Comparison of ENCODE assay signal across 1 cellular context in genomic region chr6:27608916-27609883, GRCh38.
TF ChIP-seq lines count a peak whose summit lies in the region.

No MANE protein-coding gene starts in this region.

TF ChIP-seq in K562, 482 proteins besides CTCF, POLR2A, EP300 and RAD21 (continued from another document):
- TF ChIP-seq, protein P1, sequence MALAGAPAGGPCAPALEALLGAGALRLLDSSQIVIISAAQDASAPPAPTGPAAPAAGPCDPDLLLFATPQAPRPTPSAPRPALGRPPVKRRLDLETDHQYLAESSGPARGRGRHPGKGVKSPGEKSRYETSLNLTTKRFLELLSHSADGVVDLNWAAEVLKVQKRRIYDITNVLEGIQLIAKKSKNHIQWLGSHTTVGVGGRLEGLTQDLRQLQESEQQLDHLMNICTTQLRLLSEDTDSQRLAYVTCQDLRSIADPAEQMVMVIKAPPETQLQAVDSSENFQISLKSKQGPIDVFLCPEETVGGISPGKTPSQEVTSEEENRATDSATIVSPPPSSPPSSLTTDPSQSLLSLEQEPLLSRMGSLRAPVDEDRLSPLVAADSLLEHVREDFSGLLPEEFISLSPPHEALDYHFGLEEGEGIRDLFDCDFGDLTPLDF (CRISPR knock-in tag; IDR thresholded peaks at IDR 0.05), result 0 out of 2 replicates have a peak, but pooled peaks have one; percentile 25
- TF ChIP-seq BDP1 (IDR thresholded peaks at IDR 0.05; ENCODE audit: insufficient read depth, insufficient read length), result peak; percentile 8
- TF ChIP-seq ZKSCAN8 (CRISPR knock-in tag; IDR thresholded peaks at IDR 0.05), result no peak
- no peak for TF ChIP-seq ZEB2 (IDR thresholded peaks at IDR 0.05)
- no peak for TF ChIP-seq SNRNP70 (optimal IDR thresholded peaks at IDR 0.05; ENCODE audit: low read depth, low read length)
- TF ChIP-seq, protein P2, sequence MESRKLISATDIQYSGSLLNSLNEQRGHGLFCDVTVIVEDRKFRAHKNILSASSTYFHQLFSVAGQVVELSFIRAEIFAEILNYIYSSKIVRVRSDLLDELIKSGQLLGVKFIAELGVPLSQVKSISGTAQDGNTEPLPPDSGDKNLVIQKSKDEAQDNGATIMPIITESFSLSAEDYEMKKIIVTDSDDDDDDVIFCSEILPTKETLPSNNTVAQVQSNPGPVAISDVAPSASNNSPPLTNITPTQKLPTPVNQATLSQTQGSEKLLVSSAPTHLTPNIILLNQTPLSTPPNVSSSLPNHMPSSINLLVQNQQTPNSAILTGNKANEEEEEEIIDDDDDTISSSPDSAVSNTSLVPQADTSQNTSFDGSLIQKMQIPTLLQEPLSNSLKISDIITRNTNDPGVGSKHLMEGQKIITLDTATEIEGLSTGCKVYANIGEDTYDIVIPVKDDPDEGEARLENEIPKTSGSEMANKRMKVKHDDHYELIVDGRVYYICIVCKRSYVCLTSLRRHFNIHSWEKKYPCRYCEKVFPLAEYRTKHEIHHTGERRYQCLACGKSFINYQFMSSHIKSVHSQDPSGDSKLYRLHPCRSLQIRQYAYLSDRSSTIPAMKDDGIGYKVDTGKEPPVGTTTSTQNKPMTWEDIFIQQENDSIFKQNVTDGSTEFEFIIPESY (CRISPR knock-in tag; IDR thresholded peaks at IDR 0.05), result 0 out of 2 replicates have a peak, but pooled peaks have one; percentile 53
- no peak for TF ChIP-seq PTTG1 (tag; IDR thresholded peaks at IDR 0.05; ENCODE audit: low read depth)
- no peak for TF ChIP-seq NFATC3 (IDR thresholded peaks at IDR 0.05)
- TF ChIP-seq RBM25 (IDR thresholded peaks at IDR 0.05; ENCODE audit: low read depth, low read length, severe bottlenecking), result no peak
- no peak for TF ChIP-seq PHB (CRISPR knock-in tag; IDR thresholded peaks at IDR 0.05)
- TF ChIP-seq ESRRB (CRISPR knock-in tag; IDR thresholded peaks at IDR 0.05; ENCODE audit: borderline replicate concordance), result no peak
- TF ChIP-seq, protein P3, sequence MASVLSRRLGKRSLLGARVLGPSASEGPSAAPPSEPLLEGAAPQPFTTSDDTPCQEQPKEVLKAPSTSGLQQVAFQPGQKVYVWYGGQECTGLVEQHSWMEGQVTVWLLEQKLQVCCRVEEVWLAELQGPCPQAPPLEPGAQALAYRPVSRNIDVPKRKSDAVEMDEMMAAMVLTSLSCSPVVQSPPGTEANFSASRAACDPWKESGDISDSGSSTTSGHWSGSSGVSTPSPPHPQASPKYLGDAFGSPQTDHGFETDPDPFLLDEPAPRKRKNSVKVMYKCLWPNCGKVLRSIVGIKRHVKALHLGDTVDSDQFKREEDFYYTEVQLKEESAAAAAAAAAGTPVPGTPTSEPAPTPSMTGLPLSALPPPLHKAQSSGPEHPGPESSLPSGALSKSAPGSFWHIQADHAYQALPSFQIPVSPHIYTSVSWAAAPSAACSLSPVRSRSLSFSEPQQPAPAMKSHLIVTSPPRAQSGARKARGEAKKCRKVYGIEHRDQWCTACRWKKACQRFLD (CRISPR knock-in tag; IDR thresholded peaks at IDR 0.05), result no peak
- peak; percentile 63 for TF ChIP-seq DEAF1 (CRISPR knock-in tag; IDR thresholded peaks at IDR 0.05)
TF ChIP-seq in K562: peak in this region for 40.
